In the genomic region with DNA sequence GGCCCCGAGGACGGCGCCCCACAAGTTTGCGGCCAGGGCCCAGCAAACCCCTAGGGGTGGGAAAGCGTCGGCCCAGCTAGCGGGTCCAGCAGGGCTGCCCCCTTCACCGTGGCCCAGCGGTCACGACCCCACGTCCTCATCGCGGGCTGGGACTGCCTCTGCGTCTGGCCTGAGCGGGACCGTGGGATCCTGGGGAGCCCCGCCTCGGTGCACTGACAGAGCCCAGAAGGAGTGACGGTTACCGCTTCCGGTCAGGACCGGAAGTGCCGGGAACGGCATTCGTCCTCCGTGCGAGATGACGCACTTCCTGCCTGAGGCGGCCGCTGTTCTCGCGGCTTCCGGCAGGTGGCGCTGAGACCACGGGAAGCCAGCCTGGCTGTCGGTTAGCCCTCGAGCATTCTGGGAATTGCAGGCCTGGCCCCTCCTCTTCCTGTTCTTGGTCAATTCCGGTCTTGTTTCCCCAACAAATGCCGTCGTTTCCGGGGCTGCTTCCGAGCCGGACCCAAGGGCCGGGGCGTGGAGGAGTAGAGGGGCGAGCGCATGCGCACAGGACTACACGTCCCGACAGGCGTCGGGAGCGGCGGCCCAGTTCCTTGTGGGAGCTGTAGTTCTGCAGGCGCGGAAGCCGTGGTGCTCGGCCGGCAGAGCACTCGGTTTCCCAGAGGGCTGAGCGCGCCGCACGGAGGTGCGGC, we compare ENCODE assay signal across 8 cellular contexts. TPM values are rescaled to one million over a fixed set of nuclear protein-coding genes. Genes with fewer than 3 reads are reported as not detected.
DNase-seq lines count a peak whose midpoint lies in the region; ATAC-seq lines count a peak whose summit lies in the region.

A gene (plus strand): TSS at position 682 of the 692 bp plus-strand sequence. CDS start 1,884 bp downstream, outside the sequence.

- H3K4me1 Mint-ChIP-seq in IgD-negative memory B cell = peaks cover 7 to 12% (median 9%) of the 10 kb centered on the region in 3 donors

- H3K27ac ChIP-seq in epithelial cell of prostate = peak within 1 kb of the TSS; percentile 91

- H3K36me3 Mint-ChIP-seq in IgD-negative memory B cell = no peaks in the 10 kb centered on the region

- peak; percentile 95 for DNase-seq in DMS114 treated with DMSO at 0.1 percent for 48 hours (lab: John Stamatoyannopoulos, UW; ENCODE audit: unreplicated experiment)
- DNase-seq in OCI-M2 (lab: John Stamatoyannopoulos, UW; ENCODE audit: unreplicated experiment) = peak; percentile 79
- peak; percentile 97 for DNase-seq in activated T-cell treated with anti-CD3 and anti-CD28 coated beads for 48 hours (ENCODE audit: low read depth)
- DNase-seq in epithelial cell of prostate (ENCODE audit: low read depth, low spot score) = peak; percentile 98
- DNase-seq in mucosa of gallbladder (ENCODE audit: low spot score) = peak; percentile 100
- DNase-seq in stimulated activated CD8-positive, alpha-beta memory T cell treated with anti-CD3 and anti-CD28 coated beads, Interleukin-4, amount 100 ng/mL, for 48 hours = peak; percentile 99

- peak; percentile 79 for ATAC-seq in GM21528 (IDR thresholded peaks at IDR 0.05; ENCODE audit: low FRiP score, unreplicated experiment)

- H3K9me3 Mint-ChIP-seq in IgD-negative memory B cell = no peaks in the 10 kb centered on the region

- peak within 1 kb of the TSS; percentile 88 to 97 (median 94) for H3K4me3 Mint-ChIP-seq in IgD-negative memory B cell

- no peaks in the 10 kb centered on the region for H3K27me3 Mint-ChIP-seq in IgD-negative memory B cell

- H3K27ac Mint-ChIP-seq in IgD-negative memory B cell = peak within 1 kb of the TSS; percentile 95 to 97 (median 96)

RNA-seq across cellular contexts. Expression of the gene that starts here (rescaled TPM):
- polyA plus RNA-seq in IgD-negative memory B cell = 86.8 TPM
- total RNA-seq in mucosa of gallbladder = 50.5 TPM

Comparison
In these comparisons a context has a peak if more than half of its experiments do, and no peak if none do; other contexts are left out.
1. Peak in every context shown above with its lines: DNase-seq, ATAC-seq and H3K27ac ChIP-seq.